In genomic region chr9:72355153-72355552, GRCh38 we compare ENCODE assay signal across 18 cellular contexts. TPM values are rescaled to one million over a fixed set of nuclear protein-coding genes. Genes with fewer than 3 reads are reported as not detected.
DNase-seq lines count a peak whose midpoint lies in the region; ATAC-seq and TF ChIP-seq lines count a peak whose summit lies in the region.
"Had no signal": no experiment of that assay in that cellular context is flagged by ENCODE, and none has a peak within 500 bp of the region (broad histone marks: within the 10 kb centered on the region; RNA-seq: fewer than 3 reads in every experiment).

No MANE protein-coding gene starts in this region.

- 73 to 84% (median 79%) methylated on average over 4 of the region's 4 CpGs for WGBS in psoas muscle, 3 donors

- H3K36me3 ChIP-seq in psoas muscle (ENCODE audit: insufficient read depth in 1 of 2, low read depth in 1 of 2), result peaks cover 5 to 85% of the 10 kb centered on the region in 2 donors

- H3K27ac ChIP-seq in psoas muscle, result peak overlapping the region; percentile 99
- H3K27ac ChIP-seq: colonic mucosa, SJSA1, thoracic aorta had no signal

- no peak for ATAC-seq in psoas muscle
- ATAC-seq in GM18505 (IDR thresholded peaks at IDR 0.05; ENCODE audit: unreplicated experiment), result no peak
- ATAC-seq: activated T-helper 17 cell treated with anti-CD3 and anti-CD28 coated beads, Interleukin-2, amount 50 U/mL, for 72 hours; heart right ventricle had no signal

- H3K27me3 ChIP-seq in psoas muscle (ENCODE audit: insufficient read depth in 3 of 3, low read length in 2 of 3), result no peaks in the 10 kb centered on the region
- H3K27me3 ChIP-seq: colonic mucosa, heart right ventricle, SJSA1 had no signal

- no peaks in the 10 kb centered on the region for H3K9me3 ChIP-seq in psoas muscle
- H3K9me3 ChIP-seq: colonic mucosa, heart right ventricle, SJSA1, thoracic aorta had no signal

- H3K4me1 ChIP-seq in psoas muscle, result peaks cover 89% of the 10 kb centered on the region

- no peak overlapping the region for H3K4me3 ChIP-seq in fibroblast of the aortic adventitia (ENCODE audit: low read depth, low read length)
- H3K4me3 ChIP-seq in psoas muscle, result no peak overlapping the region
- H3K4me3 ChIP-seq: colonic mucosa, heart right ventricle, SJSA1, smooth muscle cell, thoracic aorta had no signal

- intact Hi-C loops in psoas muscle (cut with DNase I), result loop anchor here (5.0 to 10.0 kb wide), 2 partner anchors 38 to 60 kb away; no protein-coding TSS in a partner anchor

- DNase-seq in DMS 273 (lab: John Stamatoyannopoulos, UW; ENCODE audit: unreplicated experiment) (peak; percentile 28), DMS 273 treated with DMSO at 0.1 percent for 48 hours (lab: John Stamatoyannopoulos, UW) (no peak), M059J (ENCODE audit: low read depth) (peak; percentile 15), fibroblast of the aortic adventitia (ENCODE audit: low read depth) (peak; percentile 26), psoas muscle (no peak), NCI-H1105 (lab: John Stamatoyannopoulos, UW) (no peak), iPS-NIHi7 (ENCODE audit: extremely low spot score) (no peak)
- DNase-seq: 8988T, AML-193, colonic mucosa, heart right ventricle, NCI-H446, T-helper 1 cell had no signal

- TF ChIP-seq POLR2A in GM18505 (IDR thresholded peaks at IDR 0.05; ENCODE audit: borderline replicate concordance, extremely low read depth, insufficient read depth, insufficient read length), result no peak

- TF ChIP-seq CTCF in fibroblast of the aortic adventitia (IDR thresholded peaks at IDR 0.05; ENCODE audit: insufficient read depth, low read length), result no peak
- no peak for TF ChIP-seq CTCF in psoas muscle (IDR thresholded peaks at IDR 0.05)

RNA-seq across cellular contexts. Expression of gene ZFAND5, which starts 9.9 kb away (rescaled TPM):
- total RNA-seq in M059J (2014; rRNA removed; shearing (Covaris generic)), result 174 and 216 TPM in 2 replicates
- total RNA-seq in fibroblast of the aortic adventitia (ENCODE audit: low replicate concordance) (112 and 132 TPM in 2 replicates), psoas muscle (100 to 1,000 TPM; 466 to 795 (median 548) TPM)
- 100 to 1,000 TPM in 2 of 3 donors, 10 to 100 TPM in 1; 77.7 to 951 (median 718) TPM for polyA plus RNA-seq in psoas muscle

Comparison
In these comparisons a context has a peak if more than half of its experiments do, and no peak if none do; other contexts are left out.
1. DNase-seq: peak in DMS 273 (single experiment), M059J (single experiment) and fibroblast of the aortic adventitia (single experiment); none in DMS 273 treated with DMSO at 0.1 percent for 48 hours (single experiment), psoas muscle (0 of 2), NCI-H1105 (single experiment) and iPS-NIHi7 (single experiment).